In the genomic region with DNA sequence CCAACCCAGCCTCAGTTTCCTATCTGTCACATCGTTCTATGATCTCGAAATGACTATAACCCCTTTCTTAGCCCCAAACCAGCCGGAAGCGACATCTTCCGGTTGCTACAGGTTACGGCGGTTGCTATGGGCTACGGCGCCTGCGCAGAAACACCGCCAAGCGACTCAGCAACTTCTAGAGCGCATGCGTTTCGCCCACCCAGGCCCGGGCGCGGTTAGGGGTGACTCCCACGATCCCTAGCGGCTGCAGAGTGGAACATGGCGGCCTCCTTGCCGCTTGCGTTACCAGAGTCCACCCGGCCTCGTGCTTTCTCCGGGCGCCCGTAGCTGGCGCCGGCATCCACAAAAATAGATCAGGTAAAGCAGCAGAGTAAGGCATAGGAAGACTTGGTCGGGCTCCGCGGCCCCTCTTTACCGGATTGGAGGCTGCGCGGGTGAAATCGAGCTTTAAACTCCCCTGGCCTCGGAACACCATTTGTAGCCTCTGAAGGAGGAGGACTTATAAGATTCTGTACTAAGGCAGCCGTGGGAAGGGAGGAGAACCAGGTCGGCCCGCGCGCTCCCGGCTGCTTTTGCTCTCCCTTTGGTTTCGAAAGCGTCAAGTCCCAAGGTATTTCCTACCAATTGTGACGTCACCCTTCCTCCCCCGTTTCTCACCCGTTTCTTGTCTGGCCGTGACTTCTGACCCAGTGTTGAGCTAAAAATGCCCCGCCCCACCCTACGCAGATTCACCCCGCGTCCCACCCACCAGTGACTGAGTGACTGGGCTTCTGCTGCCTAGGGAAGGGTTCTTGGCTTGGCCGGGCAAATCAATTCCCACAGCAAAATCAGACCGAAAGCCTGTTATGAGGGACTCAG, we compare ENCODE assay signal across 8 cellular contexts. TPM values are rescaled to one million over a fixed set of nuclear protein-coding genes. Genes with fewer than 3 reads are reported as not detected.
DNase-seq lines count a peak whose midpoint lies in the region; ATAC-seq and TF ChIP-seq lines count a peak whose summit lies in the region.

No MANE protein-coding gene starts in this region.

- H3K27ac Mint-ChIP-seq in activated CD4-positive, alpha-beta T cell treated with anti-CD3 and anti-CD28 coated beads, Interleukin-2, amount 10 ng/mL, durations not matched to agents 24 days and 14 days = no peak overlapping the region

- peaks cover 36% of the 10 kb centered on the region for H3K4me1 Mint-ChIP-seq in activated CD4-positive, alpha-beta T cell treated with anti-CD3 and anti-CD28 coated beads, Interleukin-2, amount 10 ng/mL, durations not matched to agents 24 days and 14 days

- H3K27me3 Mint-ChIP-seq in activated CD4-positive, alpha-beta T cell treated with anti-CD3 and anti-CD28 coated beads, Interleukin-2, amount 10 ng/mL, durations not matched to agents 24 days and 14 days = no peaks in the 10 kb centered on the region

- intact Hi-C loops in activated CD4-positive, alpha-beta T cell treated with anti-CD3 and anti-CD28 coated beads, Interleukin-2, amount 10 ng/mL, durations not matched to agents 24 days and 14 days (cut with micrococcal nuclease) = loop anchor here (1.0 to 10.0 kb wide), 9 partner anchors 21 to 141 kb away; a partner anchor contains a TSS

- peaks cover 6% of the 10 kb centered on the region for H3K9me3 Mint-ChIP-seq in activated CD4-positive, alpha-beta T cell treated with anti-CD3 and anti-CD28 coated beads, Interleukin-2, amount 10 ng/mL, durations not matched to agents 24 days and 14 days

- DNase-seq in NCI-H526 (lab: John Stamatoyannopoulos, UW) = peak; percentile 93 to 98
- DNase-seq in activated CD4-positive, alpha-beta T cell treated with anti-CD3 and anti-CD28 coated beads, Interleukin-2, amount 10 ng/mL, durations not matched to agents 24 days and 14 days = peak; percentile 99
- DNase-seq in cortex of kidney (lab: John Stamatoyannopoulos, UW) = peak; percentile 76
- peak; percentile 99 for DNase-seq in left kidney (ENCODE audit: low read depth, low spot score)
- DNase-seq in stimulated activated CD4-positive, alpha-beta T cell treated with anti-CD3 and anti-CD28 coated beads, Interleukin-1b, Interleukin-23, amount 100 ng/mL, for 48 hours = peak; percentile 99

- no peak overlapping the region for H3K4me3 Mint-ChIP-seq in activated CD4-positive, alpha-beta T cell treated with anti-CD3 and anti-CD28 coated beads, Interleukin-2, amount 10 ng/mL, durations not matched to agents 24 days and 14 days

- no peak for TF ChIP-seq CTCF in C4-2B (conservative IDR thresholded peaks at IDR 0.05)

- ATAC-seq in GM19328 (IDR thresholded peaks at IDR 0.05; ENCODE audit: unreplicated experiment) = peak; percentile 76
- peak; percentile 78 for ATAC-seq in HG03460 (IDR thresholded peaks at IDR 0.05; ENCODE audit: unreplicated experiment)

- H3K36me3 Mint-ChIP-seq in activated CD4-positive, alpha-beta T cell treated with anti-CD3 and anti-CD28 coated beads, Interleukin-2, amount 10 ng/mL, durations not matched to agents 24 days and 14 days (ENCODE audit: low read depth) = peaks cover 10% of the 10 kb centered on the region

- peak overlapping the region; percentile 93 for H3K27ac ChIP-seq in C4-2B

RNA-seq across cellular contexts. Expression of a gene that starts 3.5 kb away (rescaled TPM):
- total RNA-seq in activated CD4-positive, alpha-beta T cell treated with anti-CD3 and anti-CD28 coated beads, Interleukin-2, amount 10 ng/mL, durations not matched to agents 24 days and 14 days = 2.0 and 3.0 TPM in 2 replicates

RNA-seq across cellular contexts. Expression of a gene that starts 59.3 kb away (rescaled TPM):
- total RNA-seq in activated CD4-positive, alpha-beta T cell treated with anti-CD3 and anti-CD28 coated beads, Interleukin-2, amount 10 ng/mL, durations not matched to agents 24 days and 14 days = 1.7 and 1.8 TPM in 2 replicates

Comparison
In these comparisons a context has a peak if more than half of its experiments do, and no peak if none do; other contexts are left out.
1. Peak in every context shown above with its lines: DNase-seq, ATAC-seq and H3K27ac ChIP-seq.